In genomic region chr2:96116879-96117533, GRCh38 we compare ENCODE assay signal across 8 cellular contexts. TPM values are rescaled to one million over a fixed set of nuclear protein-coding genes. Genes with fewer than 3 reads are reported as not detected.
A peak's percentile ranks its signal among the peaks of the same experiment; 100 is the strongest.
DNase-seq lines count a peak whose midpoint lies in the region; ATAC-seq, FAIRE-seq and TF ChIP-seq lines count a peak whose summit lies in the region.

No MANE protein-coding gene starts in this region.

- no peaks in the 10 kb centered on the region for H3K36me3 ChIP-seq in cardiac muscle cell

- DNase-seq in AG09309 (ENCODE audit: low read depth) = no peak
- peak; percentile 83 for DNase-seq in GM18507 (ENCODE audit: extremely low spot score, insufficient read length, low read depth)
- peak; percentile 36 for DNase-seq in activated gamma-delta T cell treated with anti-CD3 and anti-CD28 coated beads, Interleukin-2, amount 50 U/mL, for 16 hours (ENCODE audit: low read depth)
- DNase-seq in cardiac muscle cell (ENCODE audit: low read depth in 1 of 2, low spot score in 1 of 2) = peak; percentile 46 to 87
- peak; percentile 83 for DNase-seq in posterior vena cava (ENCODE audit: low spot score)
- no peak for DNase-seq in NK-92 (lab: John Stamatoyannopoulos, UW; ENCODE audit: unreplicated experiment)

- H3K4me3 ChIP-seq in AG09309 (ENCODE audit: control insufficient read depth, low read depth, low read length) (no peak overlapping the region), cardiac muscle cell (peak overlapping the region; percentile 92)

- FAIRE-seq in GM18507 (lab: Jason Lieb, UNC) = peak; percentile 70

- intact Hi-C loops in posterior vena cava (cut with DNase I) = loop anchor here in 1 of 2 donors (5.0 to 10.0 kb wide), 2 partner anchors 35 to 92 kb away; no protein-coding TSS in a partner anchor

- peak; percentile 51 for ATAC-seq in HG03066 (IDR thresholded peaks at IDR 0.05; ENCODE audit: low read depth, unreplicated experiment)

- TF ChIP-seq CTCF in AG09309 (IDR thresholded peaks at IDR 0.05; ENCODE audit: control insufficient read depth, insufficient read depth, low read depth, low read length, missing control alignments) = peak; percentile 48
- peak; percentile 60 for TF ChIP-seq CTCF in cardiac muscle cell (IDR thresholded peaks at IDR 0.05; ENCODE audit: low read depth, low read length)

- H3K27me3 ChIP-seq in cardiac muscle cell = peaks cover 29% of the 10 kb centered on the region

- H3K27ac ChIP-seq in cardiac muscle cell = no peak overlapping the region

- peaks cover 15% of the 10 kb centered on the region for H3K4me1 ChIP-seq in cardiac muscle cell (ENCODE audit: low read depth)

- H3K9me3 ChIP-seq in cardiac muscle cell (ENCODE audit: low read depth) = no peaks in the 10 kb centered on the region

TF ChIP-seq in PFSK-1, 5 proteins besides CTCF, POLR2A, EP300 and RAD21:
- TF ChIP-seq FOXP2 (optimal IDR thresholded peaks at IDR 0.05; ENCODE audit: borderline replicate concordance, extremely low read depth, extremely low read length, insufficient read depth) = peak; percentile 43
- TF ChIP-seq POLR2AphosphoS5 (IDR thresholded peaks at IDR 0.05; ENCODE audit: low read depth, low read length) = no peak

RNA-seq across cellular contexts. Expression of gene ADRA2B, which starts 0.6 kb away (rescaled TPM):
- polyA plus RNA-seq in PFSK-1 (2012; ENCODE audit: insufficient read length, low read depth) = 0.11 TPM
- total RNA-seq in cardiac muscle cell (27.4 and 61.8 TPM in 2 replicates), posterior vena cava (1 to 10 TPM; 4.1 to 7.1 TPM)
- polyA plus RNA-seq in cardiac muscle cell = 28.5 and 50.8 TPM in 2 replicates

RNA-seq across cellular contexts. Expression of gene ASTL, which starts 21.3 kb away (rescaled TPM):
- polyA plus RNA-seq in PFSK-1 (2012; ENCODE audit: insufficient read length, low read depth) = not detected
- total RNA-seq in cardiac muscle cell (not detected in 2 replicates), posterior vena cava (not detected)
- polyA plus RNA-seq in cardiac muscle cell = not detected in 2 replicates

RNA-seq across cellular contexts. Expression of gene DUSP2, which starts 28.2 kb away (rescaled TPM):
- 0.60 TPM for polyA plus RNA-seq in PFSK-1 (2012; ENCODE audit: insufficient read length, low read depth)
- total RNA-seq in cardiac muscle cell (0.89 and 3.0 TPM in 2 replicates), posterior vena cava (1 to 10 TPM; 3.5 to 3.8 TPM)
- polyA plus RNA-seq in cardiac muscle cell = 1.0 and 2.2 TPM in 2 replicates

Comparison
In these comparisons a context has a peak if more than half of its experiments do, and no peak if none do; other contexts are left out.
1. DNase-seq: peak in GM18507 (single experiment), activated gamma-delta T cell treated with anti-CD3 and anti-CD28 coated beads, Interleukin-2, amount 50 U/mL, for 16 hours (single experiment), cardiac muscle cell (2 of 2) and posterior vena cava (single experiment); none in AG09309 (single experiment) and NK-92 (single experiment).